Comparison of ENCODE assay signal across 8 cellular contexts in the genomic region with DNA sequence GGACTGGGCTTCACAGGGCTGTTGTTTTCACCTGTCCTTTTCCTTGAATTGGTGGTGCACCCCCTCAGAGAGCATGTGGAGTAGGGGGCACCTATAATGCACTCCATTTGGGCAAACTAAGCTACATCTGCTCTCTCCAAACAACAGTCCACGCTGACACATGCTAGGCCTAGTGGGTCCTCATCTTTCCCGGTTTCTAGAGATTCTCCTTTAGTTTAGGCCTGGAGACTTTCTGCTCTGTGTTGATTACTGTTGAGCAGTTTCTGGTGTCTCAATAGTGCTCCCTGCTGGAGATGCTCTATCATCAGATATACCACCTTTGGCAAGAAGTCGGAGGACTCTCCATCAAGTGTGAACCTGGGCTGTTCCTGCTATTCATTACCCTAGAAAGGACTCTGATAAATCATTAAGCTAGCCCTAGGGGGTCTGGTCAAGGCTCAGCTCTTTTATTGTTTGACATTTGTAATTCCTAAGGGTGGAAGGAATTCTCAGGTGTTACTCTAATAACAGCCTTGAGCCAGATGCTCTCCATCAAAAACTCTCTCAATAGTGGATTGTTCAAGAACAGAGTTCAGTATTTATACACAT.
DNase-seq lines count a peak whose midpoint lies in the region; ATAC-seq lines count a peak whose summit lies in the region.

No MANE protein-coding gene starts in this region.

- no peak overlapping the region for H3K4me3 Mint-ChIP-seq in stimulated activated naive CD8-positive, alpha-beta T cell treated with anti-CD3 and anti-CD28 coated beads, Interleukin-15, Interleukin-2, amounts not matched to agents 100 ng/mL and 50 ng/mL, for 24 hours

- H2AFZ ChIP-seq in mesenchymal stem cell (ENCODE audit: low read depth, low read length): no peak overlapping the region

- H3K23ac ChIP-seq in mesenchymal stem cell (ENCODE audit: low read length in 2 of 2): no peak overlapping the region

- no peak overlapping the region for H4K8ac ChIP-seq in mesenchymal stem cell (ENCODE audit: low read length)

- H2AK5ac ChIP-seq in mesenchymal stem cell (ENCODE audit: low read length, severe bottlenecking): no peak overlapping the region

- peak overlapping the region; percentile 56 for H3K9ac ChIP-seq in mesenchymal stem cell (ENCODE audit: low read length)

- H3K4me3 ChIP-seq in mesenchymal stem cell (ENCODE audit: insufficient read depth in 1 of 2, low read depth in 1 of 2, low read length in 2 of 2): no peak overlapping the region

- no peaks in the 10 kb centered on the region for H3K36me3 ChIP-seq in mesenchymal stem cell (ENCODE audit: control insufficient read depth in 1 of 2, insufficient read depth in 2 of 2, low read depth in 1 of 2, low read length in 2 of 2)

- peaks cover 10% of the 10 kb centered on the region for H3K36me3 Mint-ChIP-seq in stimulated activated naive CD8-positive, alpha-beta T cell treated with anti-CD3 and anti-CD28 coated beads, Interleukin-15, Interleukin-2, amounts not matched to agents 100 ng/mL and 50 ng/mL, for 24 hours (ENCODE audit: low read depth)

- no peak overlapping the region for H3K14ac ChIP-seq in mesenchymal stem cell (ENCODE audit: low read length in 2 of 2)

- no peak overlapping the region for H3K4ac ChIP-seq in mesenchymal stem cell (ENCODE audit: low read depth in 1 of 2, low read length in 2 of 2)

- no peak overlapping the region for H3K4me2 ChIP-seq in mesenchymal stem cell (ENCODE audit: low read length, poor library complexity, severe bottlenecking)

- H3K9me3 Mint-ChIP-seq in stimulated activated naive CD8-positive, alpha-beta T cell treated with anti-CD3 and anti-CD28 coated beads, Interleukin-15, Interleukin-2, amounts not matched to agents 100 ng/mL and 50 ng/mL, for 24 hours: peaks cover 9% of the 10 kb centered on the region

- 23% methylated on average over 2 of the region's 3 CpGs for WGBS in mesenchymal stem cell

- H2BK5ac ChIP-seq in mesenchymal stem cell (ENCODE audit: low read depth, low read length, poor library complexity, severe bottlenecking): no peak overlapping the region

- H3K4me1 ChIP-seq in mesenchymal stem cell (ENCODE audit: control insufficient read depth, insufficient read depth, low read depth, low read length): no peaks in the 10 kb centered on the region

- peaks cover 30% of the 10 kb centered on the region for H3K4me1 Mint-ChIP-seq in stimulated activated naive CD8-positive, alpha-beta T cell treated with anti-CD3 and anti-CD28 coated beads, Interleukin-15, Interleukin-2, amounts not matched to agents 100 ng/mL and 50 ng/mL, for 24 hours (ENCODE audit: low read depth)

- no peak overlapping the region for H3K18ac ChIP-seq in mesenchymal stem cell (ENCODE audit: low read depth in 1 of 2, low read length in 2 of 2)

- no peaks in the 10 kb centered on the region for H3K9me3 ChIP-seq in mesenchymal stem cell (ENCODE audit: control insufficient read depth, low read length)

- H3K27me3 ChIP-seq in mesenchymal stem cell (ENCODE audit: control insufficient read depth in 1 of 2, insufficient read depth in 1 of 2, low read length in 2 of 2): no peaks in the 10 kb centered on the region

- H3K27ac ChIP-seq in mesenchymal stem cell (ENCODE audit: low read length, poor library complexity, severe bottlenecking): no peak overlapping the region

- no peaks in the 10 kb centered on the region for H3K79me1 ChIP-seq in mesenchymal stem cell (replicated peaks; ENCODE audit: low read length, poor library complexity, severe bottlenecking)

- intact Hi-C loops in Right ventricle myocardium inferior (cut with DNase I): loop anchor here (2.0 to 10.0 kb wide), 2 partner anchors 67 to 139 kb away; no protein-coding TSS in a partner anchor
- intact Hi-C loops in cardiac septum (cut with DNase I): loop anchor here (5.0 to 10.0 kb wide), 2 partner anchors 66 to 289 kb away; partner anchors contain the start of gene FYB1

- no peak for DNase-seq in Right ventricle myocardium inferior (ENCODE audit: missing footprints)
- no peak for DNase-seq in cardiac septum (ENCODE audit: low spot score)
- DNase-seq in NCI-H446 (lab: John Stamatoyannopoulos, UW): peak; percentile 46 to 68
- DNase-seq in activated CD4-positive, alpha-beta T cell treated with anti-CD3 and anti-CD28 coated beads, Interleukin-2, amount 50 U/mL, for 1 hour: peak; percentile 49
- DNase-seq in effector CD8-positive, alpha-beta T cell (lab: John Stamatoyannopoulos, UW): peak; percentile 10
- DNase-seq in mesenchymal stem cell: peak; percentile 71

- H3K27ac Mint-ChIP-seq in stimulated activated naive CD8-positive, alpha-beta T cell treated with anti-CD3 and anti-CD28 coated beads, Interleukin-15, Interleukin-2, amounts not matched to agents 100 ng/mL and 50 ng/mL, for 24 hours: peak overlapping the region; percentile 59

- peaks cover 6% of the 10 kb centered on the region for H3K27me3 Mint-ChIP-seq in stimulated activated naive CD8-positive, alpha-beta T cell treated with anti-CD3 and anti-CD28 coated beads, Interleukin-15, Interleukin-2, amounts not matched to agents 100 ng/mL and 50 ng/mL, for 24 hours

- ATAC-seq in Right ventricle myocardium inferior (peak; percentile 73), HG02798 (IDR thresholded peaks at IDR 0.05; ENCODE audit: poor library complexity, unreplicated experiment) (peak; percentile 85)

- no peak overlapping the region for H4K91ac ChIP-seq in mesenchymal stem cell (ENCODE audit: low read length)

- no peak overlapping the region for H2BK120ac ChIP-seq in mesenchymal stem cell (ENCODE audit: low read depth, low read length)

- H2BK12ac ChIP-seq in mesenchymal stem cell (ENCODE audit: low read length in 2 of 2): no peak overlapping the region

- H2BK15ac ChIP-seq in mesenchymal stem cell (ENCODE audit: low read depth, poor library complexity, severe bottlenecking): no peak overlapping the region

Comparison
In these comparisons a context has a peak if more than half of its experiments do, and no peak if none do; other contexts are left out.
1. DNase-seq: peak in NCI-H446 (2 of 2), activated CD4-positive, alpha-beta T cell treated with anti-CD3 and anti-CD28 coated beads, Interleukin-2, amount 50 U/mL, for 1 hour (single experiment), effector CD8-positive, alpha-beta T cell (single experiment) and mesenchymal stem cell (single experiment); none in Right ventricle myocardium inferior (single experiment) and cardiac septum (single experiment).